ENCODE assay signal across 11 cellular contexts in genomic region chr7:151460474-151460855, GRCh38. TPM values are rescaled to one million over a fixed set of nuclear protein-coding genes. Genes with fewer than 3 reads are reported as not detected.
A peak's percentile ranks its signal among the peaks of the same experiment; 100 is the strongest.
DNase-seq lines count a peak whose midpoint lies in the region; ATAC-seq and TF ChIP-seq lines count a peak whose summit lies in the region.
"Had no signal": no experiment of that assay in that cellular context is flagged by ENCODE, and none has a peak within 500 bp of the region (broad histone marks: within the 10 kb centered on the region; RNA-seq: fewer than 3 reads in every experiment).

No MANE protein-coding gene starts in this region.

- peaks cover 16% of the 10 kb centered on the region for H3K4me1 Mint-ChIP-seq in MCF 10A (ENCODE audit: insufficient read depth, unreplicated experiment)
- peaks cover 0 to 7% (median 2%) of the 10 kb centered on the region in 3 donors for H3K4me1 Mint-ChIP-seq in CD8-positive, alpha-beta memory T cell
- peaks cover 3% of the 10 kb centered on the region for H3K4me1 Mint-ChIP-seq in CD14-positive monocyte

- no TSS peak for BruUV-seq in MCF 10A (replicated peaks; lab: Mats Ljungman, UMichigan)

- ATAC-seq in sciatic nerve (peak; percentile 63), GM18498 (IDR thresholded peaks at IDR 0.05; ENCODE audit: unreplicated experiment) (no peak)

- no peaks in the 10 kb centered on the region for H3K27me3 ChIP-seq in iPS-18a (ENCODE audit: control insufficient read depth, insufficient read depth, low read length)
- no peaks in the 10 kb centered on the region for H3K27me3 ChIP-seq in CD8-positive, alpha-beta memory T cell (ENCODE audit: insufficient read depth, low read length, poor library complexity, severe bottlenecking)

- peaks cover 6% of the 10 kb centered on the region for H3K36me3 ChIP-seq in iPS-18a (ENCODE audit: control insufficient read depth, low read depth, low read length)
- H3K36me3 ChIP-seq in CD8-positive, alpha-beta memory T cell (ENCODE audit: insufficient read depth, low read length) = peaks cover 1% of the 10 kb centered on the region

- peaks cover 45% of the 10 kb centered on the region for H3K4me1 ChIP-seq in iPS-18a (ENCODE audit: control insufficient read depth, low read depth, low read length)
- H3K4me1 ChIP-seq in CD8-positive, alpha-beta memory T cell (ENCODE audit: insufficient read depth, low read length) = no peaks in the 10 kb centered on the region

- H3K4me3 Mint-ChIP-seq in MCF 10A (ENCODE audit: unreplicated experiment) (peak overlapping the region; percentile 65), CD14-positive monocyte (no peak overlapping the region)
- no peak overlapping the region for H3K4me3 Mint-ChIP-seq in CD8-positive, alpha-beta memory T cell

- H3K36me3 Mint-ChIP-seq in MCF 10A (ENCODE audit: insufficient read depth, unreplicated experiment) (peaks cover 29% of the 10 kb centered on the region), CD14-positive monocyte (peaks cover 15 to 18% of the 10 kb centered on the region in 2 donors)
- H3K36me3 Mint-ChIP-seq in CD8-positive, alpha-beta memory T cell = peaks cover 15 to 26% (median 21%) of the 10 kb centered on the region in 3 donors

- H3K27me3 Mint-ChIP-seq in MCF 10A (ENCODE audit: insufficient read depth, unreplicated experiment) (no peaks in the 10 kb centered on the region), CD14-positive monocyte (ENCODE audit: low read depth in 3 of 3) (peaks cover 13 to 24% (median 19%) of the 10 kb centered on the region in 3 donors)
- H3K27me3 Mint-ChIP-seq in CD8-positive, alpha-beta memory T cell = peaks cover 5 to 7% of the 10 kb centered on the region in 2 donors

- H3K9ac ChIP-seq in iPS-18a (ENCODE audit: low read length) = peak overlapping the region; percentile 26

- H3K4me3 ChIP-seq in iPS-18a (ENCODE audit: low read length) = no peak overlapping the region
- no peak overlapping the region for H3K4me3 ChIP-seq in CD8-positive, alpha-beta memory T cell (ENCODE audit: low read length)

- DNase-seq in Daoy (ENCODE audit: low read depth) = peak; percentile 36
- no peak for DNase-seq in MCF 10A (ENCODE audit: unreplicated experiment)
- DNase-seq in sciatic nerve (ENCODE audit: low spot score) = no peak
- DNase-seq in NCI-H2196 treated with DMSO at 0.1 percent for 48 hours (lab: John Stamatoyannopoulos, UW; ENCODE audit: unreplicated experiment) = no peak
- DNase-seq in CD8-positive, alpha-beta memory T cell = no peak
- DNase-seq in CD14-positive monocyte (ENCODE audit: low spot score) = no peak
- DNase-seq: COR-L47, NCI-H2081 treated with DMSO at 0.1 percent for 48 hours had no signal

- TF ChIP-seq CTCF in MCF 10A (IDR thresholded peaks at IDR 0.05; ENCODE audit: unreplicated experiment) = no peak
- no peak for TF ChIP-seq CTCF in CD14-positive monocyte (IDR thresholded peaks at IDR 0.05)

- no peak overlapping the region for H3K27ac ChIP-seq in iPS-18a (ENCODE audit: low read length)
- H3K27ac ChIP-seq in CD8-positive, alpha-beta memory T cell (ENCODE audit: low read depth, low read length) = no peak overlapping the region

- H3K27ac Mint-ChIP-seq in MCF 10A (ENCODE audit: low read depth, unreplicated experiment) (peak overlapping the region; percentile 76), CD14-positive monocyte (peak overlapping the region in 1 of 7 donors; percentile 20)
- H3K27ac Mint-ChIP-seq in CD8-positive, alpha-beta memory T cell = no peak overlapping the region

- CTCF ChIA-PET in MCF 10A (lab: Yijun Ruan, JAX) = interaction anchor here (0.7 to 2.3 kb wide), 11 partner anchors 10 to 319 kb away, joined by 3 to 18 read pairs (median 6); no protein-coding TSS in a partner anchor
- CTCF ChIA-PET in CD8-positive, alpha-beta memory T cell (lab: Charles Lee) = interaction anchor here (1.0 to 2.3 kb wide), 2 partner anchors 10 to 12 kb away, joined by 3 to 12 read pairs; no protein-coding TSS in a partner anchor

- intact Hi-C loops in MCF 10A (cut with micrococcal nuclease) (loop anchor here (1.0 kb wide), 2 partner anchors 58 to 299 kb away; no protein-coding TSS in a partner anchor), sciatic nerve (cut with DNase I) (no loop called here), CD14-positive monocyte (cut with micrococcal nuclease) (no loop called here)

- peaks cover 25% of the 10 kb centered on the region for H3K9me3 Mint-ChIP-seq in MCF 10A (ENCODE audit: unreplicated experiment)
- peaks cover 19 to 23% (median 21%) of the 10 kb centered on the region in 5 donors for H3K9me3 Mint-ChIP-seq in CD8-positive, alpha-beta memory T cell
- H3K9me3 Mint-ChIP-seq in CD14-positive monocyte = peaks cover 11 to 21% (median 16%) of the 10 kb centered on the region in 7 donors

- POLR2A ChIA-PET in MCF 10A (lab: Yijun Ruan, JAX) = interaction anchor here (0.6 to 2.5 kb wide), 11 partner anchors 11 to 415 kb away, joined by 3 to 20 read pairs (median 4); partner anchors contain the start of gene RHEB
- POLR2A ChIA-PET in CD8-positive, alpha-beta memory T cell (lab: Charles Lee) = interaction anchor here (0.6 kb wide), 1 partner anchor 19 kb away, joined by 3 read pairs; no protein-coding TSS in a partner anchor

- peaks cover 8% of the 10 kb centered on the region for H3K9me3 ChIP-seq in iPS-18a (ENCODE audit: control insufficient read depth, low read depth, low read length)
- H3K9me3 ChIP-seq in CD8-positive, alpha-beta memory T cell (ENCODE audit: low read length) = peaks cover 14% of the 10 kb centered on the region

RNA-seq across cellular contexts. Expression of gene CRYGN, which starts 20.5 kb away (rescaled TPM):
- total RNA-seq in Daoy (2014; rRNA removed; shearing (Covaris generic)) = 0.17 TPM in 1 of 2 replicates, not detected in the other
- total RNA-seq in MCF 10A (2022) = not detected in 2 replicates
- total RNA-seq in sciatic nerve = 3.9 TPM
- total RNA-seq in CD8-positive, alpha-beta memory T cell = not detected
- polyA plus RNA-seq in CD8-positive, alpha-beta memory T cell = 0.41 TPM
- polyA plus RNA-seq in CD14-positive monocyte = not detected
- total RNA-seq: renal cortical epithelial cell had no signal

RNA-seq across cellular contexts. Expression of gene WDR86, which starts 50.6 kb away (rescaled TPM):
- total RNA-seq in Daoy (2014; rRNA removed; shearing (Covaris generic)) = 0.06 and 0.48 TPM in 2 replicates
- total RNA-seq in MCF 10A (2022) (not detected in 2 replicates), sciatic nerve (101 TPM)
- total RNA-seq in CD8-positive, alpha-beta memory T cell = under 1 TPM; 0.55 to 0.59 TPM
- polyA plus RNA-seq in CD8-positive, alpha-beta memory T cell = 10.4 TPM
- polyA plus RNA-seq in CD14-positive monocyte = under 1 TPM; 0.11 to 0.30 TPM

RNA-seq across cellular contexts. Expression of gene RHEB, which starts 59.2 kb away (rescaled TPM):
- 307 and 426 TPM in 2 replicates for total RNA-seq in Daoy (2014; rRNA removed; shearing (Covaris generic))
- 135 and 151 TPM in 2 replicates for total RNA-seq in MCF 10A (2022)
- total RNA-seq in sciatic nerve = 113 TPM
- total RNA-seq in CD8-positive, alpha-beta memory T cell = 10 to 100 TPM; 53.6 to 54.9 TPM
- 72.2 TPM for polyA plus RNA-seq in CD8-positive, alpha-beta memory T cell
- 10 to 100 TPM; 95.8 to 96.1 TPM for polyA plus RNA-seq in CD14-positive monocyte

Comparison
In these comparisons a context has a peak if more than half of its experiments do, and no peak if none do; other contexts are left out.
1. RNA of gene WDR86, which starts 50.6 kb away (total RNA-seq): 101 TPM in sciatic nerve (single experiment); 0.55 to 0.59 TPM in CD8-positive, alpha-beta memory T cell, 0.06 to 0.48 TPM in Daoy and not detected in MCF 10A; every median in the first group is over 10 times any median in the second.